In the genomic region with DNA sequence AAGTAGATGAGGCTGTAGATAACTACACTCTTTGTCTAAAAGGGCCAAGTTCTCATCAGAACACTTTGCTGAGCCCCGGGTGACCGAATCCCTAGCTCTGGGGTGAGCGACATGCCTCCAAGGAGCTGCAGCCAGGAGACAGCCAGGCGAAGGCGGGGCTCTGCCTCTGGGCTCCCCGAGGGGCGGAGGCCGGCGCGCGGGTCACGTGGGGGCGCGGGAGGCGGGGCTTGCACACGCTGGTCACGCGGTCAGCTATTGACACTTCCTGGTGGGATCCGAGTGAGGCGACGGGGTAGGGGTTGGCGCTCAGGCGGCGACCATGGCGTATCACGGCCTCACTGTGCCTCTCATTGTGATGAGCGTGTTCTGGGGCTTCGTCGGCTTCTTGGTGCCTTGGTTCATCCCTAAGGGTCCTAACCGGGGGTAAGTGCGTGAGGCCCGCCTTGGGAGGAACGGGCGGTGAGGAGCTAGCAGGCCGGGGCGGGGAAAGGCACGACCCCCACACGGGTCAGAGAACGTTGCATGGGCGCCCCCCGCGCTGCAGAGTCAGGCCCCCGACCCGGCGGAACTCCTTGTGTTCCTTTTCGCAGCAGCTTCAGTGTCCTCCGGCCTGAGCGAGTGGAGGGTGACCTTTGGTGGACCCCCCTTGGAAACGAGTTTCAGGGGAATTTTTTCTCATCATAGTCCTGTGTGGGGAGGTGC, we compare ENCODE assay signal across 1 cellular context.
TF ChIP-seq lines count a peak whose summit lies in the region.

TSS of gene ATP6V0E1 (plus strand) at position 230 of the 702 bp plus-strand sequence. CDS start at position 320, 90 bp downstream.

TF ChIP-seq in HepG2, 621 proteins besides CTCF, POLR2A, EP300 and RAD21 (continued from another document and continues in another):
- TF ChIP-seq, protein P1, sequence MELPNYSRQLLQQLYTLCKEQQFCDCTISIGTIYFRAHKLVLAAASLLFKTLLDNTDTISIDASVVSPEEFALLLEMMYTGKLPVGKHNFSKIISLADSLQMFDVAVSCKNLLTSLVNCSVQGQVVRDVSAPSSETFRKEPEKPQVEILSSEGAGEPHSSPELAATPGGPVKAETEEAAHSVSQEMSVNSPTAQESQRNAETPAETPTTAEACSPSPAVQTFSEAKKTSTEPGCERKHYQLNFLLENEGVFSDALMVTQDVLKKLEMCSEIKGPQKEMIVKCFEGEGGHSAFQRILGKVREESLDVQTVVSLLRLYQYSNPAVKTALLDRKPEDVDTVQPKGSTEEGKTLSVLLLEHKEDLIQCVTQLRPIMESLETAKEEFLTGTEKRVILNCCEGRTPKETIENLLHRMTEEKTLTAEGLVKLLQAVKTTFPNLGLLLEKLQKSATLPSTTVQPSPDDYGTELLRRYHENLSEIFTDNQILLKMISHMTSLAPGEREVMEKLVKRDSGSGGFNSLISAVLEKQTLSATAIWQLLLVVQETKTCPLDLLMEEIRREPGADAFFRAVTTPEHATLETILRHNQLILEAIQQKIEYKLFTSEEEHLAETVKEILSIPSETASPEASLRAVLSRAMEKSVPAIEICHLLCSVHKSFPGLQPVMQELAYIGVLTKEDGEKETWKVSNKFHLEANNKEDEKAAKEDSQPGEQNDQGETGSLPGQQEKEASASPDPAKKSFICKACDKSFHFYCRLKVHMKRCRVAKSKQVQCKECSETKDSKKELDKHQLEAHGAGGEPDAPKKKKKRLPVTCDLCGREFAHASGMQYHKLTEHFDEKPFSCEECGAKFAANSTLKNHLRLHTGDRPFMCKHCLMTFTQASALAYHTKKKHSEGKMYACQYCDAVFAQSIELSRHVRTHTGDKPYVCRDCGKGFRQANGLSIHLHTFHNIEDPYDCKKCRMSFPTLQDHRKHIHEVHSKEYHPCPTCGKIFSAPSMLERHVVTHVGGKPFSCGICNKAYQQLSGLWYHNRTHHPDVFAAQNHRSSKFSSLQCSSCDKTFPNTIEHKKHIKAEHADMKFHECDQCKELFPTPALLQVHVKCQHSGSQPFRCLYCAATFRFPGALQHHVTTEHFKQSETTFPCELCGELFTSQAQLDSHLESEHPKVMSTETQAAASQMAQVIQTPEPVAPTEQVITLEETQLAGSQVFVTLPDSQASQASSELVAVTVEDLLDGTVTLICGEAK (IDR thresholded peaks at IDR 0.05) = no peak
- TF ChIP-seq, protein P1 (CRISPR knock-in tag; IDR thresholded peaks at IDR 0.05) = no peak; the same call in 1 of the 2 replicates
- TF ChIP-seq ZFYVE20 (CRISPR knock-in tag; IDR thresholded peaks at IDR 0.05; ENCODE audit: borderline replicate concordance, low read depth) = no peak
- no peak for TF ChIP-seq FOXM1 (CRISPR knock-in tag; IDR thresholded peaks at IDR 0.05)
- no peak for TF ChIP-seq NR1H2 (CRISPR knock-in tag; IDR thresholded peaks at IDR 0.05; ENCODE audit: borderline replicate concordance, low read depth)
- TF ChIP-seq CEBPG (CRISPR knock-in tag; IDR thresholded peaks at IDR 0.05) = no peak
- peak; percentile 26; the same call in 1 of the 2 replicates for TF ChIP-seq ZSCAN20 (CRISPR knock-in tag; IDR thresholded peaks at IDR 0.05; ENCODE audit: borderline replicate concordance)
- TF ChIP-seq MAF1 (CRISPR knock-in tag; IDR thresholded peaks at IDR 0.05; ENCODE audit: borderline replicate concordance) = no peak
- TF ChIP-seq CBX1 (IDR thresholded peaks at IDR 0.05; ENCODE audit: low read depth) = peak; percentile 58
- TF ChIP-seq, protein P2, sequence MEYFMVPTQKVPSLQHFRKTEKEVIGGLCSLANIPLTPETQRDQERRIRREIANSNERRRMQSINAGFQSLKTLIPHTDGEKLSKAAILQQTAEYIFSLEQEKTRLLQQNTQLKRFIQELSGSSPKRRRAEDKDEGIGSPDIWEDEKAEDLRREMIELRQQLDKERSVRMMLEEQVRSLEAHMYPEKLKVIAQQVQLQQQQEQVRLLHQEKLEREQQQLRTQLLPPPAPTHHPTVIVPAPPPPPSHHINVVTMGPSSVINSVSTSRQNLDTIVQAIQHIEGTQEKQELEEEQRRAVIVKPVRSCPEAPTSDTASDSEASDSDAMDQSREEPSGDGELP (IDR thresholded peaks at IDR 0.05; ENCODE audit: borderline replicate concordance, low read depth) = no peak; the same call in 1 of the 2 replicates
- TF ChIP-seq RFX1 (IDR thresholded peaks at IDR 0.05) = no peak
- no peak; the same call in 1 of the 2 replicates for TF ChIP-seq SRY (CRISPR knock-in tag; IDR thresholded peaks at IDR 0.05)
- TF ChIP-seq MXI1 (IDR thresholded peaks at IDR 0.05; ENCODE audit: borderline replicate concordance, low read depth, low read length) = peak; percentile 93; the same call in 2 of the 3 replicates
- TF ChIP-seq ZNF746 (CRISPR knock-in tag; IDR thresholded peaks at IDR 0.05) = no peak
- no peak for TF ChIP-seq PREB (CRISPR knock-in tag; IDR thresholded peaks at IDR 0.05)
- TF ChIP-seq ARHGAP35 (CRISPR knock-in tag; IDR thresholded peaks at IDR 0.05; ENCODE audit: borderline replicate concordance) = peak; percentile 21
- no peak for TF ChIP-seq PTBP1 (IDR thresholded peaks at IDR 0.05; ENCODE audit: low read depth, low read length, poor library complexity, severe bottlenecking)
- no peak for TF ChIP-seq ZNF317 (CRISPR knock-in tag; IDR thresholded peaks at IDR 0.05)
- 0 out of 2 replicates have a peak, but pooled peaks have one; percentile 46 for TF ChIP-seq ZSCAN12 (CRISPR knock-in tag; IDR thresholded peaks at IDR 0.05)
- TF ChIP-seq ZNF136 (CRISPR knock-in tag; IDR thresholded peaks at IDR 0.05; ENCODE audit: low read depth) = no peak; the same call in 1 of the 2 replicates
- TF ChIP-seq RBM39 (IDR thresholded peaks at IDR 0.05; ENCODE audit: low read depth, low read length, poor library complexity, severe bottlenecking) = no peak
- TF ChIP-seq NBN (conservative IDR thresholded peaks at IDR 0.05) = no peak
- 0 out of 2 replicates have a peak, but pooled peaks have one; percentile 67 for TF ChIP-seq PCBP1 (IDR thresholded peaks at IDR 0.05; ENCODE audit: borderline replicate concordance, low read depth, low read length)
- no peak for TF ChIP-seq CHCHD3 (CRISPR knock-in tag; IDR thresholded peaks at IDR 0.05)
- peak; percentile 24; the same call in 1 of the 2 replicates for TF ChIP-seq ARNT2 (CRISPR knock-in tag; IDR thresholded peaks at IDR 0.05; ENCODE audit: low read depth)
- no peak for TF ChIP-seq ZNF879 (CRISPR knock-in tag; IDR thresholded peaks at IDR 0.05)
- no peak for TF ChIP-seq ZNF562 (CRISPR knock-in tag; IDR thresholded peaks at IDR 0.05; ENCODE audit: borderline replicate concordance)
- no peak for TF ChIP-seq ZBTB49 (CRISPR knock-in tag; IDR thresholded peaks at IDR 0.05; ENCODE audit: borderline replicate concordance)
- TF ChIP-seq ZMYM4 (CRISPR knock-in tag; IDR thresholded peaks at IDR 0.05) = peak; percentile 79
- 0 out of 2 replicates have a peak, but pooled peaks have one; percentile 18 for TF ChIP-seq ZNF430 (CRISPR knock-in tag; IDR thresholded peaks at IDR 0.05)
- TF ChIP-seq ZBTB25 (CRISPR knock-in tag; IDR thresholded peaks at IDR 0.05) = no peak
- TF ChIP-seq ZNF576 (CRISPR knock-in tag; IDR thresholded peaks at IDR 0.05) = no peak
- no peak for TF ChIP-seq ZBTB21 (CRISPR knock-in tag; IDR thresholded peaks at IDR 0.05)
- TF ChIP-seq SAFB2 (CRISPR knock-in tag; IDR thresholded peaks at IDR 0.05; ENCODE audit: borderline replicate concordance, low read depth) = no peak
- no peak for TF ChIP-seq NONO (IDR thresholded peaks at IDR 0.05)
- TF ChIP-seq NONO (CRISPR knock-in tag; conservative IDR thresholded peaks at IDR 0.05) = peak; percentile 70
- TF ChIP-seq SNRNP70 (IDR thresholded peaks at IDR 0.05; ENCODE audit: low read depth, low read length) = no peak
- TF ChIP-seq ZNF574 (CRISPR knock-in tag; IDR thresholded peaks at IDR 0.05) = peak; percentile 63
- TF ChIP-seq GPBP1L1 (CRISPR knock-in tag; IDR thresholded peaks at IDR 0.05) = no peak
- no peak for TF ChIP-seq CREM (IDR thresholded peaks at IDR 0.05)
- no peak for TF ChIP-seq CREM (CRISPR knock-in tag; IDR thresholded peaks at IDR 0.05)
